Comparison of ENCODE assay signal across 1 cellular context in genomic region chr17:58565389-58566311, GRCh38.
TF ChIP-seq lines count a peak whose summit lies in the region.

No MANE protein-coding gene starts in this region.

TF ChIP-seq in H1, 55 proteins besides CTCF, POLR2A, EP300 and RAD21:
- peak in 1 of 2 experiments; percentile 77; a peak in 1 of 4 replicates for TF ChIP-seq HDAC2 (IDR thresholded peaks at IDR 0.05; ENCODE audit: borderline replicate concordance in 1 of 2, low read depth in 2 of 2, low read length in 2 of 2)
- no peak for TF ChIP-seq JUND (IDR thresholded peaks at IDR 0.05; ENCODE audit: low read length)
- TF ChIP-seq CEBPB (IDR thresholded peaks at IDR 0.05; ENCODE audit: low read depth, low read length): 0 out of 2 replicates have a peak, but pooled peaks have one; percentile 7
- peak; percentile 93 for TF ChIP-seq KDM1A (IDR thresholded peaks at IDR 0.05; ENCODE audit: borderline replicate concordance, low read length)
TF ChIP-seq in H1: peak in this region for 3.
